1 cellular context compared by ENCODE assay signal in the genomic region with DNA sequence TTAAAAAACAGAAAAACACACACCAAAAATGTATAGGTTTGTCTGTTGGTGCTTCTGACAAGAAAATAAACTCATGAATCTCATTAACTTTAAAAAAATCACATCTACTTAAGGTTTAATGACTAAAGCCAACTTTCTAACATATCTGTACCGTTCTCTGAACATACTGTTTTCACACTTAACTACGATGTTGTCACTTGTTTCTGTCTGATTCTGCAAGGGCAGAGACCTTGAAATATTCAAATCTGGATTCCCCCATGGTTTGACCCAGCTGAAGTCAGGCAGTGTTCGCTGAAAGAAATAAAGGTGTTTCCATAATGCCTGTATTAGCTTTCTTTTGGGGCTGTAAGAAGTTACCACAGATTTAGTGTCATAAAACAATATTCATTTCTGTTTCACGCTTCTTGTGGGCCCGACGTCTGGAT.
TF ChIP-seq lines count a peak whose summit lies in the region.

No MANE protein-coding gene starts in this region.

TF ChIP-seq in K562, 482 proteins besides CTCF, POLR2A, EP300 and RAD21:
- TF ChIP-seq ARNT (IDR thresholded peaks at IDR 0.05): no peak
- TF ChIP-seq, protein P1, sequence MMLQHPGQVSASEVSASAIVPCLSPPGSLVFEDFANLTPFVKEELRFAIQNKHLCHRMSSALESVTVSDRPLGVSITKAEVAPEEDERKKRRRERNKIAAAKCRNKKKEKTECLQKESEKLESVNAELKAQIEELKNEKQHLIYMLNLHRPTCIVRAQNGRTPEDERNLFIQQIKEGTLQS (IDR thresholded peaks at IDR 0.05): peak; percentile 6; the same call in 1 of the 2 replicates
- TF ChIP-seq, protein P1 (CRISPR knock-in tag; conservative IDR thresholded peaks at IDR 0.05): no peak
- no peak for TF ChIP-seq NFIC (IDR thresholded peaks at IDR 0.05)
- no peak for TF ChIP-seq NCOA4 (IDR thresholded peaks at IDR 0.05; ENCODE audit: partially characterized antibody)
- TF ChIP-seq ARID1B (IDR thresholded peaks at IDR 0.05): peak; percentile 21; the same call in 1 of the 2 replicates
- TF ChIP-seq, protein P2, sequence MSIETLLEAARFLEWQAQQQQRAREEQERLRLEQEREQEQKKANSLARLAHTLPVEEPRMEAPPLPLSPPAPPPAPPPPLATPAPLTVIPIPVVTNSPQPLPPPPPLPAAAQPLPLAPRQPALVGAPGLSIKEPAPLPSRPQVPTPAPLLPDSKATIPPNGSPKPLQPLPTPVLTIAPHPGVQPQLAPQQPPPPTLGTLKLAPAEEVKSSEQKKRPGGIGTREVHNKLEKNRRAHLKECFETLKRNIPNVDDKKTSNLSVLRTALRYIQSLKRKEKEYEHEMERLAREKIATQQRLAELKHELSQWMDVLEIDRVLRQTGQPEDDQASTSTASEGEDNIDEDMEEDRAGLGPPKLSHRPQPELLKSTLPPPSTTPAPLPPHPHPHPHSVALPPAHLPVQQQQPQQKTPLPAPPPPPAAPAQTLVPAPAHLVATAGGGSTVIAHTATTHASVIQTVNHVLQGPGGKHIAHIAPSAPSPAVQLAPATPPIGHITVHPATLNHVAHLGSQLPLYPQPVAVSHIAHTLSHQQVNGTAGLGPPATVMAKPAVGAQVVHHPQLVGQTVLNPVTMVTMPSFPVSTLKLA (conservative IDR thresholded peaks at IDR 0.05): peak in 1 of 2 experiments; percentile 36; a peak in 1 of 4 replicates
- TF ChIP-seq CTBP1 (IDR thresholded peaks at IDR 0.05; ENCODE audit: borderline replicate concordance): no peak
- TF ChIP-seq NEUROD1 (IDR thresholded peaks at IDR 0.05; ENCODE audit: borderline replicate concordance, low read depth, low read length, partially characterized antibody): no peak
- no peak for TF ChIP-seq ZNF224 (CRISPR knock-in tag; IDR thresholded peaks at IDR 0.05)
- TF ChIP-seq, protein P3, sequence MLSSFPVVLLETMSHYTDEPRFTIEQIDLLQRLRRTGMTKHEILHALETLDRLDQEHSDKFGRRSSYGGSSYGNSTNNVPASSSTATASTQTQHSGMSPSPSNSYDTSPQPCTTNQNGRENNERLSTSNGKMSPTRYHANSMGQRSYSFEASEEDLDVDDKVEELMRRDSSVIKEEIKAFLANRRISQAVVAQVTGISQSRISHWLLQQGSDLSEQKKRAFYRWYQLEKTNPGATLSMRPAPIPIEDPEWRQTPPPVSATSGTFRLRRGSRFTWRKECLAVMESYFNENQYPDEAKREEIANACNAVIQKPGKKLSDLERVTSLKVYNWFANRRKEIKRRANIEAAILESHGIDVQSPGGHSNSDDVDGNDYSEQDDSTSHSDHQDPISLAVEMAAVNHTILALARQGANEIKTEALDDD (IDR thresholded peaks at IDR 0.05): peak; percentile 5; the same call in 1 of the 2 replicates
- no peak for TF ChIP-seq PHTF2 (CRISPR knock-in tag; IDR thresholded peaks at IDR 0.05)
- TF ChIP-seq ZFX (CRISPR knock-in tag; IDR thresholded peaks at IDR 0.05): no peak
